8 cellular contexts compared by ENCODE assay signal in the genomic region with DNA sequence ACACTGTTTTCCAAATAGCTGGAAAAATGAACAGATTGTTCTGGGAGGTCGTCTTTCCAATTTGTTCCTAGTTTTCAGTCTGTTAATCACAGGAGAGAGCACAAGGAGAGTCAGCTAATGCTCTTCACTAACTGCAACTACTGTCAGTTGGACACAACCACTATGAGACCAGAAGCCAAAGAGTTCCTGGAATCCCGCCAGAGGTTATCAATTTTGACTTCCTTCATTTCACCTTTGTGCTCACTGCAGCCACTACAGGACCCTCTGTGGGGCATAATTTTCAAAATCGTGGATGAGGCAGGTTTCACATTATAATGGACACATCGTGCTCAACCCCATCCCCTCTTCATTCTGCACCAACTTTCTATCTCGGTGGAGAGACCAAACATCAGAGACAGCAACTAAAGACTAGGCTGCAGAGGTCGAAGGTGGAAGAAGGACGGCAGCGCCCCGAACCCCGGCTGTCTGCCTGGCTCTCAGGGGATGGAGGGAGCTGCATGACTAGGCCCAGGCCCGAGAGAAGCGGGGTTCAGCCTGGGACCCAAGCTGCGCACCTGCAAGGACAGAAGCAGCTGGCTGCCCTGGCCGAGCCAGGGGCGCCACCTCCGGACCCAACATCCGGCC. TPM values are rescaled to one million over a fixed set of nuclear protein-coding genes. Genes with fewer than 3 reads are reported as not detected.
DNase-seq lines count a peak whose midpoint lies in the region; ATAC-seq and TF ChIP-seq lines count a peak whose summit lies in the region.

No MANE protein-coding gene starts in this region.

- H3K4me3 Mint-ChIP-seq in chondrocyte (ENCODE audit: unreplicated experiment) = peak overlapping the region; percentile 97
- H3K4me3 Mint-ChIP-seq in naive thymus-derived CD8-positive, alpha-beta T cell = peak overlapping the region; percentile 88 to 99 (median 95)

- peaks cover 49% of the 10 kb centered on the region for H3K4me1 Mint-ChIP-seq in chondrocyte (ENCODE audit: low read depth)
- H3K4me1 Mint-ChIP-seq in naive thymus-derived CD8-positive, alpha-beta T cell = peaks cover 36 to 67% (median 59%) of the 10 kb centered on the region in 4 donors

- ATAC-seq in naive thymus-derived CD8-positive, alpha-beta T cell = peak; percentile 1
- ATAC-seq in HG03097 (IDR thresholded peaks at IDR 0.05; ENCODE audit: low FRiP score, unreplicated experiment) = no peak
- no peak for ATAC-seq in GM19463 (IDR thresholded peaks at IDR 0.05; ENCODE audit: unreplicated experiment)

- peak overlapping the region; percentile 50 for H3K27ac Mint-ChIP-seq in chondrocyte (ENCODE audit: unreplicated experiment)
- peak overlapping the region; percentile 61 to 99 (median 90) for H3K27ac Mint-ChIP-seq in naive thymus-derived CD8-positive, alpha-beta T cell

- TF ChIP-seq CTCF in GM13976 (IDR thresholded peaks at IDR 0.05; ENCODE audit: borderline replicate concordance, control extremely low read depth, extremely low read depth, insufficient read depth, missing control alignments) = peak; percentile 8
- TF ChIP-seq CTCF in chondrocyte (IDR thresholded peaks at IDR 0.05) = no peak

- no peaks in the 10 kb centered on the region for H3K27me3 Mint-ChIP-seq in chondrocyte (ENCODE audit: low read depth)
- no peaks in the 10 kb centered on the region for H3K27me3 Mint-ChIP-seq in naive thymus-derived CD8-positive, alpha-beta T cell

- no peaks in the 10 kb centered on the region for H3K9me3 Mint-ChIP-seq in chondrocyte (ENCODE audit: low read depth)
- H3K9me3 Mint-ChIP-seq in naive thymus-derived CD8-positive, alpha-beta T cell = no peaks in the 10 kb centered on the region

- POLR2A ChIA-PET in naive thymus-derived CD8-positive, alpha-beta T cell (lab: Charles Lee) = interaction anchor here (0.8 to 3.6 kb wide), 11 partner anchors 16 to 893 kb away, joined by 3 to 22 read pairs (median 6); a partner anchor contains a TSS

- H3K36me3 Mint-ChIP-seq in chondrocyte (ENCODE audit: low read depth) = peaks cover 8% of the 10 kb centered on the region
- peaks cover 0 to 27% (median 12%) of the 10 kb centered on the region in 3 donors for H3K36me3 Mint-ChIP-seq in naive thymus-derived CD8-positive, alpha-beta T cell

- in situ Hi-C loops in GM13976 (cut with MboI; ENCODE audit: low sequenced_read_pairs, unreplicated experiment) = no loop called here

- DNase-seq in GM13976 (ENCODE audit: low spot score) (no peak), NCI-H1092 treated with DMSO at 0.1 percent for 48 hours (lab: John Stamatoyannopoulos, UW) (peak; percentile 87), chondrocyte (ENCODE audit: low spot score) (no peak), NOMO-1 (lab: John Stamatoyannopoulos, UW; ENCODE audit: unreplicated experiment in 2 of 2) (no peak), OCI-M2 (lab: John Stamatoyannopoulos, UW; ENCODE audit: unreplicated experiment) (no peak)
- DNase-seq in naive thymus-derived CD8-positive, alpha-beta T cell = no peak

RNA-seq across cellular contexts. Expression of a gene that starts 0.6 kb away (rescaled TPM):
- 26.9 to 40.8 TPM (median 28.7 TPM) in 3 replicates for total RNA-seq in chondrocyte
- 10 to 100 TPM; 70.9 to 71.1 TPM for total RNA-seq in naive thymus-derived CD8-positive, alpha-beta T cell
- 10 to 100 TPM; 16.0 to 25.2 (median 21.9) TPM for polyA plus RNA-seq in naive thymus-derived CD8-positive, alpha-beta T cell

RNA-seq across cellular contexts. Expression of a gene that starts 1.0 kb away (rescaled TPM):
- 35.3 to 46.5 TPM (median 36.4 TPM) in 3 replicates for total RNA-seq in chondrocyte
- 10 to 100 TPM; 25.0 to 25.6 TPM for total RNA-seq in naive thymus-derived CD8-positive, alpha-beta T cell
- 10 to 100 TPM; 11.7 to 18.1 (median 16.6) TPM for polyA plus RNA-seq in naive thymus-derived CD8-positive, alpha-beta T cell

RNA-seq across cellular contexts. Expression of a gene that starts 16.5 kb away (rescaled TPM):
- total RNA-seq in chondrocyte = 0.92 to 1.4 TPM (median 0.97 TPM) in 3 replicates
- 1 to 10 TPM; 2.6 to 3.2 TPM for total RNA-seq in naive thymus-derived CD8-positive, alpha-beta T cell
- polyA plus RNA-seq in naive thymus-derived CD8-positive, alpha-beta T cell = under 1 TPM; 0.20 to 0.59 (median 0.40) TPM

Comparison
In these comparisons a context has a peak if more than half of its experiments do, and no peak if none do; other contexts are left out.
1. ATAC-seq: peak in naive thymus-derived CD8-positive, alpha-beta T cell (2 of 2); none in HG03097 (single experiment) and GM19463 (single experiment).